26 cellular contexts compared by ENCODE assay signal in the genomic region with DNA sequence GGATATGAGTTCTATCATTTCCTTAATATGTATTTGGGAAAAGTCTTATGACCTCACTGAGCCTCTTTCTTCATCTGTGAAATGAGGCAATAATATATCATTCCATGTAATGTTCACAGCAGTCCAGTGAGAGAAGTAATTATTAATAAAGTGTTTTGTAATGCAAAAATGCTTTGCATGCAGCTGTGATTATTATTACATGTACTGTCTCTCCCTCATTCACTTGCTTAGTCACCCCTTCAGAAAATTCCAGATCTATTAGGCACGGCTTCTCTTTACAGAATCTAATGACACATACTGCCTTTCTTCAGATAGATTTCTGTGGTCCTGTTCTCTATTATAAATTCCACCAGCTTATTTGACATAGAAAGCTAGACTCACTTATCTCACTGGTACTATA. TPM values are rescaled to one million over a fixed set of nuclear protein-coding genes. Genes with fewer than 3 reads are reported as not detected.
DNase-seq lines count a peak whose midpoint lies in the region; ATAC-seq and TF ChIP-seq lines count a peak whose summit lies in the region.
"Had no signal": no experiment of that assay in that cellular context is flagged by ENCODE, and none has a peak within 500 bp of the region (broad histone marks: within the 10 kb centered on the region; RNA-seq: fewer than 3 reads in every experiment).

No MANE protein-coding gene starts in this region.

- H3K27me3 ChIP-seq in GM23248 (replicated peaks; ENCODE audit: insufficient read depth), result no peaks in the 10 kb centered on the region
- H3K27me3 ChIP-seq: Peyer's patch, SJCRH30, upper lobe of left lung had no signal

- H3K4me3 ChIP-seq in GM23248, result no peak overlapping the region
- no peak overlapping the region for H3K4me3 ChIP-seq in astrocyte of the cerebellum (ENCODE audit: low read depth, low read length)
- H3K4me3 ChIP-seq: Peyer's patch, SJCRH30, upper lobe of left lung had no signal

- peak overlapping the region; percentile 66 for H3K27ac ChIP-seq in GM23248
- H3K27ac ChIP-seq: Peyer's patch, SJCRH30, upper lobe of left lung had no signal

- no peaks in the 10 kb centered on the region for H4K20me1 ChIP-seq in GM23248 (ENCODE audit: insufficient read depth)

- no peak overlapping the region for H3K27ac Mint-ChIP-seq in activated T-helper 2 cell treated with anti-CD3 and anti-CD28 coated beads, Interferon-gamma antibody, Interleukin-2, Interleukin-4, amounts not matched to agents 10 μg/mL and 5 μg/mL and 100 μg/mL, durations not matched to agents 14 hours and 24 hours and 36 hours
- H3K27ac Mint-ChIP-seq: activated CD8-positive, alpha-beta memory T cell treated with anti-CD3 and anti-CD28 coated beads, Interleukin-2, amount 10 ng/mL, durations not matched to agents 7 days and 5 days; activated naive CD4-positive, alpha-beta T cell treated with anti-CD3 and anti-CD28 coated beads, Interleukin-2, amount 50 U/mL, for 24 hours; CD4-positive, alpha-beta memory T cell; IgD-negative memory B cell; stimulated activated memory B cell treated with anti-CD40 and anti-IgM and Interleukin-4, amounts not matched to agents 10 μg/mL and 1 μg/mL and 100 μg/mL, for 72 hours; WTC11 had no signal

- DNase-seq in GM23248, result peak; percentile 80
- DNase-seq in astrocyte of the cerebellum (ENCODE audit: low read depth), result peak; percentile 15
- DNase-seq in fibroblast of the conjunctiva (ENCODE audit: low read depth), result peak; percentile 8
- no peak for DNase-seq in DMS 273 (lab: John Stamatoyannopoulos, UW; ENCODE audit: unreplicated experiment)
- DNase-seq in germinal center (ENCODE audit: low spot score), result no peak
- no peak for DNase-seq in activated T-helper 2 cell treated with anti-CD3 and anti-CD28 coated beads, Interferon-gamma antibody, Interleukin-2, Interleukin-4, amounts not matched to agents 10 μg/mL and 5 μg/mL and 100 μg/mL, durations not matched to agents 14 hours and 24 hours and 36 hours (ENCODE audit: low spot score)
- DNase-seq: activated CD4-positive, alpha-beta T cell treated with anti-CD3 and anti-CD28 coated beads, Interleukin-2, amount 50 U/mL, for 1 hour; activated CD8-positive, alpha-beta memory T cell treated with anti-CD3 and anti-CD28 coated beads, Interleukin-2, amount 10 ng/mL, durations not matched to agents 7 days and 5 days; CD4-positive, alpha-beta memory T cell; dermis blood vessel endothelial cell; left colon; NCI-H1105; NCI-H1930; NCI-H526; NK-92 treated with Interleukin-12 subunit alpha and Interleukin-12 subunit beta, amount 100 ng/mL, for 24 hours; Peyer's patch; posterior cingulate gyrus; SJCRH30; stimulated activated CD4-positive, alpha-beta T cell treated with anti-CD3 and anti-CD28 coated beads, Interleukin-4, amount 100 ng/mL, for 24 hours; upper lobe of left lung had no signal

- no peaks in the 10 kb centered on the region for H3K36me3 Mint-ChIP-seq in activated T-helper 2 cell treated with anti-CD3 and anti-CD28 coated beads, Interferon-gamma antibody, Interleukin-2, Interleukin-4, amounts not matched to agents 10 μg/mL and 5 μg/mL and 100 μg/mL, durations not matched to agents 14 hours and 24 hours and 36 hours (ENCODE audit: low read depth)
- H3K36me3 Mint-ChIP-seq: activated CD8-positive, alpha-beta memory T cell treated with anti-CD3 and anti-CD28 coated beads, Interleukin-2, amount 10 ng/mL, durations not matched to agents 7 days and 5 days; activated naive CD4-positive, alpha-beta T cell treated with anti-CD3 and anti-CD28 coated beads, Interleukin-2, amount 50 U/mL, for 24 hours; CD4-positive, alpha-beta memory T cell; IgD-negative memory B cell; stimulated activated memory B cell treated with anti-CD40 and anti-IgM and Interleukin-4, amounts not matched to agents 10 μg/mL and 1 μg/mL and 100 μg/mL, for 72 hours; WTC11 had no signal

- H3K4me2 ChIP-seq in GM23248 (ENCODE audit: unreplicated experiment), result peak overlapping the region; percentile 14

- no peak for TF ChIP-seq CTCF in astrocyte of the cerebellum (IDR thresholded peaks at IDR 0.05; ENCODE audit: low read depth, low read length, missing control alignments)

- 0% methylated on average over 1 of the region's 1 CpG for WGBS in GM23248 (ENCODE audit: low coverage in 1 of 2, low lambda C conversion rate in 2 of 2, missing lambda C conversion rate in 2 of 2), 2 experiments

- H3F3A ChIP-seq in GM23248 (ENCODE audit: insufficient read depth), result peaks cover 10% of the 10 kb centered on the region

- no peaks in the 10 kb centered on the region for H3K27me3 Mint-ChIP-seq in activated T-helper 2 cell treated with anti-CD3 and anti-CD28 coated beads, Interferon-gamma antibody, Interleukin-2, Interleukin-4, amounts not matched to agents 10 μg/mL and 5 μg/mL and 100 μg/mL, durations not matched to agents 14 hours and 24 hours and 36 hours (ENCODE audit: low read depth)
- H3K27me3 Mint-ChIP-seq: activated CD8-positive, alpha-beta memory T cell treated with anti-CD3 and anti-CD28 coated beads, Interleukin-2, amount 10 ng/mL, durations not matched to agents 7 days and 5 days; activated naive CD4-positive, alpha-beta T cell treated with anti-CD3 and anti-CD28 coated beads, Interleukin-2, amount 50 U/mL, for 24 hours; stimulated activated memory B cell treated with anti-CD40 and anti-IgM and Interleukin-4, amounts not matched to agents 10 μg/mL and 1 μg/mL and 100 μg/mL, for 72 hours had no signal

- no peak overlapping the region for H3K9ac ChIP-seq in GM23248

- H3K9me3 ChIP-seq in GM23248 (ENCODE audit: low read depth), result no peaks in the 10 kb centered on the region
- H3K9me3 ChIP-seq: Peyer's patch, SJCRH30, upper lobe of left lung had no signal

- no peaks in the 10 kb centered on the region for H3K9me2 ChIP-seq in GM23248 (ENCODE audit: insufficient read depth)

- H3K4me1 ChIP-seq in GM23248 (ENCODE audit: insufficient read depth), result peaks cover 13% of the 10 kb centered on the region
- H3K4me1 ChIP-seq: Peyer's patch, SJCRH30, upper lobe of left lung had no signal

- intact Hi-C loops in activated T-helper 2 cell treated with anti-CD3 and anti-CD28 coated beads, Interferon-gamma antibody, Interleukin-2, Interleukin-4, amounts not matched to agents 10 μg/mL and 5 μg/mL and 100 μg/mL, durations not matched to agents 14 hours and 24 hours and 36 hours (cut with micrococcal nuclease), result no loop called here

- in situ Hi-C loops in GM23248 (cut with MboI), result loop anchor here (25.0 kb wide), 3 partner anchors 797 to 1197 kb away; a partner anchor contains a TSS
- in situ Hi-C loops in astrocyte of the cerebellum (cut with HindIII; ENCODE audit: low sequenced_read_pairs), result no loop called here

- H3K9me3 Mint-ChIP-seq in activated T-helper 2 cell treated with anti-CD3 and anti-CD28 coated beads, Interferon-gamma antibody, Interleukin-2, Interleukin-4, amounts not matched to agents 10 μg/mL and 5 μg/mL and 100 μg/mL, durations not matched to agents 14 hours and 24 hours and 36 hours, result no peaks in the 10 kb centered on the region
- H3K9me3 Mint-ChIP-seq: activated naive CD4-positive, alpha-beta T cell treated with anti-CD3 and anti-CD28 coated beads, Interleukin-2, amount 50 U/mL, for 24 hours; CD4-positive, alpha-beta memory T cell; IgD-negative memory B cell; stimulated activated memory B cell treated with anti-CD40 and anti-IgM and Interleukin-4, amounts not matched to agents 10 μg/mL and 1 μg/mL and 100 μg/mL, for 72 hours; WTC11 had no signal

- H2AFZ ChIP-seq in GM23248, result no peak overlapping the region

- no peaks in the 10 kb centered on the region for H3K36me3 ChIP-seq in GM23248 (ENCODE audit: low read depth)
- H3K36me3 ChIP-seq: Peyer's patch, SJCRH30, upper lobe of left lung had no signal

- no peak overlapping the region for H3K4me3 Mint-ChIP-seq in activated T-helper 2 cell treated with anti-CD3 and anti-CD28 coated beads, Interferon-gamma antibody, Interleukin-2, Interleukin-4, amounts not matched to agents 10 μg/mL and 5 μg/mL and 100 μg/mL, durations not matched to agents 14 hours and 24 hours and 36 hours (ENCODE audit: low read depth)
- H3K4me3 Mint-ChIP-seq: activated CD8-positive, alpha-beta memory T cell treated with anti-CD3 and anti-CD28 coated beads, Interleukin-2, amount 10 ng/mL, durations not matched to agents 7 days and 5 days; activated naive CD4-positive, alpha-beta T cell treated with anti-CD3 and anti-CD28 coated beads, Interleukin-2, amount 50 U/mL, for 24 hours; CD4-positive, alpha-beta memory T cell; IgD-negative memory B cell; stimulated activated memory B cell treated with anti-CD40 and anti-IgM and Interleukin-4, amounts not matched to agents 10 μg/mL and 1 μg/mL and 100 μg/mL, for 72 hours; WTC11 had no signal

- H3K79me2 ChIP-seq in GM23248 (ENCODE audit: insufficient read depth), result no peaks in the 10 kb centered on the region

- ATAC-seq in HG03135 (IDR thresholded peaks at IDR 0.05; ENCODE audit: unreplicated experiment), result no peak
- ATAC-seq: activated CD8-positive, alpha-beta memory T cell treated with anti-CD3 and anti-CD28 coated beads, Interleukin-2, amount 10 ng/mL, durations not matched to agents 7 days and 5 days; left colon; sciatic nerve; stimulated activated memory B cell treated with anti-CD40 and anti-IgM and Interleukin-4, amounts not matched to agents 10 μg/mL and 1 μg/mL and 100 μg/mL, for 72 hours; WTC11 had no signal

- H3K4me1 Mint-ChIP-seq in activated T-helper 2 cell treated with anti-CD3 and anti-CD28 coated beads, Interferon-gamma antibody, Interleukin-2, Interleukin-4, amounts not matched to agents 10 μg/mL and 5 μg/mL and 100 μg/mL, durations not matched to agents 14 hours and 24 hours and 36 hours (ENCODE audit: low read depth), result no peaks in the 10 kb centered on the region
- H3K4me1 Mint-ChIP-seq: activated CD8-positive, alpha-beta memory T cell treated with anti-CD3 and anti-CD28 coated beads, Interleukin-2, amount 10 ng/mL, durations not matched to agents 7 days and 5 days; activated naive CD4-positive, alpha-beta T cell treated with anti-CD3 and anti-CD28 coated beads, Interleukin-2, amount 50 U/mL, for 24 hours; CD4-positive, alpha-beta memory T cell; IgD-negative memory B cell; stimulated activated memory B cell treated with anti-CD40 and anti-IgM and Interleukin-4, amounts not matched to agents 10 μg/mL and 1 μg/mL and 100 μg/mL, for 72 hours; WTC11 had no signal

RNA-seq across cellular contexts. Expression of a gene that starts 53.5 kb away (rescaled TPM):
- total RNA-seq in GM23248 (2014; rRNA removed; shearing (Covaris generic)), result 4.6 and 9.0 TPM in 2 replicates
- 4.5 and 5.7 TPM in 2 replicates for polyA plus RNA-seq in GM23248 (2016; fragmentation: Nextera tagmentation; extraction: Ambion mirVana)
- total RNA-seq in activated T-helper 2 cell treated with anti-CD3 and anti-CD28 coated beads, Interferon-gamma antibody, Interleukin-2, Interleukin-4, amounts not matched to agents 10 μg/mL and 5 μg/mL and 100 μg/mL, durations not matched to agents 14 hours and 24 hours and 36 hours, result not detected in 2 replicates
- total RNA-seq: activated CD8-positive, alpha-beta memory T cell treated with anti-CD3 and anti-CD28 coated beads, Interleukin-2, amount 10 ng/mL, durations not matched to agents 7 days and 5 days; CD4-positive, alpha-beta memory T cell had no signal
- polyA plus RNA-seq: CD4-positive, alpha-beta memory T cell had no signal

Comparison
In these comparisons a context has a peak if more than half of its experiments do, and no peak if none do; other contexts are left out.
1. DNase-seq: peak in GM23248 (single experiment), astrocyte of the cerebellum (single experiment) and fibroblast of the conjunctiva (single experiment); none in DMS 273 (single experiment), germinal center (single experiment) and activated T-helper 2 cell treated with anti-CD3 and anti-CD28 coated beads, Interferon-gamma antibody, Interleukin-2, Interleukin-4, amounts not matched to agents 10 μg/mL and 5 μg/mL and 100 μg/mL, durations not matched to agents 14 hours and 24 hours and 36 hours (single experiment).